In genomic region chr14:67358914-67359313, GRCh38 we compare ENCODE assay signal across 8 cellular contexts. TPM values are rescaled to one million over a fixed set of nuclear protein-coding genes. Genes with fewer than 3 reads are reported as not detected.
DNase-seq lines count a peak whose midpoint lies in the region; ATAC-seq and TF ChIP-seq lines count a peak whose summit lies in the region.

No MANE protein-coding gene starts in this region.

- DNase-seq in activated naive CD4-positive, alpha-beta T cell treated with anti-CD3 and anti-CD28 coated beads for 36 hours: no peak
- DNase-seq in activated naive CD4-positive, alpha-beta T cell treated with Interleukin-2 at 50 U/mL for 16 hours: no peak
- DNase-seq in hepatocyte (ENCODE audit: low spot score): peak; percentile 31
- DNase-seq in spleen: no peak
- DNase-seq in HK-2 (ENCODE audit: unreplicated experiment): no peak
- no peak for DNase-seq in NCI-H774 (lab: John Stamatoyannopoulos, UW)

- peaks cover 11% of the 10 kb centered on the region for H3K36me3 Mint-ChIP-seq in activated naive CD4-positive, alpha-beta T cell treated with anti-CD3 and anti-CD28 coated beads for 36 hours (ENCODE audit: low read depth)

- no peak for ATAC-seq in GM19023 (IDR thresholded peaks at IDR 0.05; ENCODE audit: unreplicated experiment)

- H3K9me2 ChIP-seq in hepatocyte (replicated peaks; ENCODE audit: insufficient read depth): no peaks in the 10 kb centered on the region

- WGBS in hepatocyte (ENCODE audit: low lambda C conversion rate, missing lambda C conversion rate): 5% methylated on average over 10 of the region's 10 CpGs
- 12 to 15% (median 14%) methylated on average over 10 of the region's 10 CpGs for WGBS in spleen, 5 donors

- intact Hi-C loops in activated naive CD4-positive, alpha-beta T cell treated with anti-CD3 and anti-CD28 coated beads for 36 hours (cut with micrococcal nuclease): loop anchor here (1.0 to 5.0 kb wide), 3 partner anchors 173 to 457 kb away; partner anchors contain the start of genes PLEKHH1, VTI1B and ZFYVE26
- intact Hi-C loops in spleen (cut with DNase I; ENCODE audit: low total_unique reads): no loop called here

- H3K9me3 ChIP-seq in hepatocyte (ENCODE audit: low read depth) (no peaks in the 10 kb centered on the region), spleen (no peaks in the 10 kb centered on the region)

- H3K36me3 ChIP-seq in hepatocyte (replicated peaks; ENCODE audit: insufficient read depth, low read depth) (no peaks in the 10 kb centered on the region), spleen (peaks cover 0 to 18% (median 4%) of the 10 kb centered on the region in 6 donors)

- H4K20me1 ChIP-seq in hepatocyte (ENCODE audit: insufficient read depth, poor library complexity, severe bottlenecking): peaks cover 12% of the 10 kb centered on the region

- no peak for TF ChIP-seq POLR2A in spleen (IDR thresholded peaks at IDR 0.05)

- H3K27me3 ChIP-seq in hepatocyte (no peaks in the 10 kb centered on the region), spleen (replicated peaks in 1 of 7) (no peaks in the 10 kb centered on the region)

- peaks cover 86% of the 10 kb centered on the region for H3K79me2 ChIP-seq in hepatocyte

- H3K4me3 ChIP-seq in hepatocyte (peak overlapping the region; percentile 40), spleen (peak overlapping the region; percentile 61 to 96 (median 84))

- H3K4me1 ChIP-seq in hepatocyte (ENCODE audit: insufficient read depth) (peaks cover 30% of the 10 kb centered on the region), spleen (peaks cover 36 to 82% (median 64%) of the 10 kb centered on the region in 6 donors)

- H3K27ac Mint-ChIP-seq in activated naive CD4-positive, alpha-beta T cell treated with anti-CD3 and anti-CD28 coated beads for 36 hours: peak overlapping the region; percentile 69

- TF ChIP-seq CTCF in VCaP (conservative IDR thresholded peaks at IDR 0.05): no peak
- no peak for TF ChIP-seq CTCF in hepatocyte (IDR thresholded peaks at IDR 0.05; ENCODE audit: poor library complexity)
- no peak for TF ChIP-seq CTCF in spleen (IDR thresholded peaks at IDR 0.05 in 8 of 11, conservative IDR thresholded peaks at IDR 0.05 in 3 of 11)

- H3K4me2 ChIP-seq in hepatocyte: peak overlapping the region; percentile 90

- H3K9me3 Mint-ChIP-seq in activated naive CD4-positive, alpha-beta T cell treated with anti-CD3 and anti-CD28 coated beads for 36 hours: no peaks in the 10 kb centered on the region

- peak overlapping the region; percentile 97 for H3K27ac ChIP-seq in VCaP
- H3K27ac ChIP-seq in hepatocyte: peak overlapping the region; percentile 90
- H3K27ac ChIP-seq in spleen: peak overlapping the region in 7 of 8 donors; percentile 93 to 97 (median 94)

- CTCF ChIA-PET in activated naive CD4-positive, alpha-beta T cell treated with anti-CD3 and anti-CD28 coated beads for 36 hours (lab: Charles Lee): interaction anchor here (0.9 to 1.9 kb wide), 4 partner anchors 10 to 169 kb away, joined by 3 to 11 read pairs (median 6); no protein-coding TSS in a partner anchor

- H2AFZ ChIP-seq in hepatocyte: peak overlapping the region; percentile 43

- peak overlapping the region; percentile 98 for H3K4me3 Mint-ChIP-seq in activated naive CD4-positive, alpha-beta T cell treated with anti-CD3 and anti-CD28 coated beads for 36 hours

- peaks cover 54% of the 10 kb centered on the region for H3K4me1 Mint-ChIP-seq in activated naive CD4-positive, alpha-beta T cell treated with anti-CD3 and anti-CD28 coated beads for 36 hours (ENCODE audit: low read depth)

- H3K27me3 Mint-ChIP-seq in activated naive CD4-positive, alpha-beta T cell treated with anti-CD3 and anti-CD28 coated beads for 36 hours (ENCODE audit: low read depth): no peaks in the 10 kb centered on the region

RNA-seq across cellular contexts. Expression of gene ATP6V1D, which starts 0.7 kb away (rescaled TPM):
- 10 to 100 TPM; 16.5 to 19.9 TPM for total RNA-seq in activated naive CD4-positive, alpha-beta T cell treated with anti-CD3 and anti-CD28 coated beads for 36 hours
- total RNA-seq in hepatocyte (86.7 and 95.5 TPM in 2 replicates), spleen (10 to 100 TPM; 42.1 to 72.6 (median 49.8) TPM)
- polyA plus RNA-seq in hepatocyte (132 and 145 TPM in 2 replicates), spleen (10 to 100 TPM; 15.0 to 33.7 (median 28.3) TPM)

RNA-seq across cellular contexts. Expression of gene EIF2S1, which starts 1.2 kb away (rescaled TPM):
- 100 to 1,000 TPM; 186 to 196 TPM for total RNA-seq in activated naive CD4-positive, alpha-beta T cell treated with anti-CD3 and anti-CD28 coated beads for 36 hours
- 106 and 108 TPM in 2 replicates for total RNA-seq in hepatocyte
- polyA plus RNA-seq in hepatocyte: 109 and 123 TPM in 2 replicates
- 10 to 100 TPM; 41.2 to 68.6 (median 56.1) TPM for total RNA-seq in spleen
- polyA plus RNA-seq in spleen: 10 to 100 TPM; 13.9 to 51.4 (median 26.3) TPM

RNA-seq across cellular contexts. Expression of gene PLEK2, which starts 53.1 kb away (rescaled TPM):
- 1 to 10 TPM; 2.2 to 3.2 TPM for total RNA-seq in activated naive CD4-positive, alpha-beta T cell treated with anti-CD3 and anti-CD28 coated beads for 36 hours
- total RNA-seq in hepatocyte (4.8 and 5.1 TPM in 2 replicates), spleen (1 to 10 TPM in 1 of 7 donors, under 1 TPM in 3, not detected in 3; 0.76 to 2.1 (median 0.98) TPM)
- polyA plus RNA-seq in hepatocyte (14.6 and 16.5 TPM in 2 replicates), spleen (under 1 TPM; 0.18 to 0.64 (median 0.20) TPM)
